Comparison of ENCODE assay signal across 25 cellular contexts in genomic region chr4:81922271-81922775, GRCh38.
DNase-seq lines count a peak whose midpoint lies in the region; ATAC-seq and TF ChIP-seq lines count a peak whose summit lies in the region.
"Had no signal": no experiment of that assay in that cellular context is flagged by ENCODE, and none has a peak within 500 bp of the region (broad histone marks: within the 10 kb centered on the region; RNA-seq: fewer than 3 reads in every experiment).

No MANE protein-coding gene starts in this region.

- TF ChIP-seq CTCF in Loucy (conservative IDR thresholded peaks at IDR 0.05; ENCODE audit: low read length): no peak

- H4K20me1 ChIP-seq in Loucy (ENCODE audit: insufficient read depth, low read length, poor library complexity, severe bottlenecking): no peaks in the 10 kb centered on the region

- H3K9ac ChIP-seq in Loucy (ENCODE audit: low read depth, low read length, poor library complexity, severe bottlenecking): no peak overlapping the region

- H3K9me2 ChIP-seq in Loucy (replicated peaks; ENCODE audit: low read depth, low read length): no peaks in the 10 kb centered on the region

- H3K4me2 ChIP-seq in Loucy (ENCODE audit: low read depth, low read length, poor library complexity, severe bottlenecking): peak overlapping the region; percentile 13

- H3K4me1 ChIP-seq in Loucy (ENCODE audit: insufficient read depth, low read length, poor library complexity, severe bottlenecking): peaks cover 24% of the 10 kb centered on the region
- H3K4me1 ChIP-seq: SJSA1 had no signal

- H3F3A ChIP-seq in Loucy (ENCODE audit: low read depth): no peaks in the 10 kb centered on the region

- in situ Hi-C loops in ACHN (cut with HindIII; ENCODE audit: low pct_ligation_motif_present, low pct_unique_long_range_greater_than_20kb, low sequenced_read_pairs): no loop called here

- ATAC-seq in left cardiac atrium (peak; percentile 73 to 84), sciatic nerve (peak; percentile 20), HG02938 (IDR thresholded peaks at IDR 0.05; ENCODE audit: unreplicated experiment) (no peak)
- ATAC-seq: CD8-positive, alpha-beta T cell; K562; PC-3 had no signal

- no peaks in the 10 kb centered on the region for H3K27me3 ChIP-seq in Loucy (ENCODE audit: insufficient read depth, low read length, poor library complexity, severe bottlenecking)
- H3K27me3 ChIP-seq: SJSA1 had no signal

- DNase-seq in Ammon's horn (ENCODE audit: low spot score) (peak; percentile 6), left cardiac atrium (no peak), sciatic nerve (ENCODE audit: low spot score) (no peak), ACHN (no peak), cerebellar nuclear complex (lab: John Stamatoyannopoulos, UW) (no peak)
- DNase-seq: AML-193; Caco-2; CD8-positive, alpha-beta T cell; DMS79; EL; GDM1; Kasumi-1; MV-4-11; NCI-H1105; NCI-H1930; NCI-H2107; NCI-H446 treated with DMSO at 0.1 percent for 48 hours; NCI-H526; NK-92 treated with Interleukin-12 subunit alpha and Interleukin-12 subunit beta, amount 100 ng/mL, for 24 hours; PC-3 had no signal

- H3K4me3 ChIP-seq in Loucy (ENCODE audit: low read length, poor library complexity, severe bottlenecking): no peak overlapping the region
- H3K4me3 ChIP-seq: GM12878, K562, SJSA1 had no signal

- H3K9me3 ChIP-seq in Loucy (ENCODE audit: insufficient read depth, low read depth, low read length): no peaks in the 10 kb centered on the region
- H3K9me3 ChIP-seq: Caco-2, SJSA1 had no signal

- no peaks in the 10 kb centered on the region for H3K79me2 ChIP-seq in Loucy (ENCODE audit: insufficient read depth, low read length)

- intact Hi-C loops in left cardiac atrium (cut with DNase I) (no loop called here), sciatic nerve (cut with DNase I) (no loop called here)

- H2AFZ ChIP-seq in Loucy (ENCODE audit: low read length): peak overlapping the region; percentile 36; the same call in 1 of the 2 replicates

- no peaks in the 10 kb centered on the region for H3K36me3 ChIP-seq in Loucy (ENCODE audit: insufficient read depth, low read length)
- H3K36me3 ChIP-seq: SJSA1 had no signal
